In genomic region chr3:125137432-125138033, GRCh38 we compare ENCODE assay signal across 11 cellular contexts.
DNase-seq lines count a peak whose midpoint lies in the region; ATAC-seq and TF ChIP-seq lines count a peak whose summit lies in the region.
"Had no signal": no experiment of that assay in that cellular context is flagged by ENCODE, and none has a peak within 500 bp of the region (broad histone marks: within the 10 kb centered on the region; RNA-seq: fewer than 3 reads in every experiment).

No MANE protein-coding gene starts in this region.

- H3K4me1 ChIP-seq in left lung (peaks cover 12 to 29% of the 10 kb centered on the region in 2 donors), aorta (ENCODE audit: control insufficient read depth in 1 of 2, insufficient read depth in 2 of 2, low read length in 2 of 2) (peaks cover 3 to 4% of the 10 kb centered on the region in 2 donors)

- H3K4me3 ChIP-seq in astrocyte of the spinal cord (ENCODE audit: low read depth, low read length) (no peak overlapping the region), left lung (no peak overlapping the region), aorta (ENCODE audit: low read length in 2 of 2) (no peak overlapping the region)

- H3K9me3 Mint-ChIP-seq in natural killer cell treated with Interleukin-12 subunit alpha and Interleukin-12 subunit beta and Interleukin-15 and Interleukin-18, amount 100 ng/mL, for 72 hours = no peaks in the 10 kb centered on the region
- H3K9me3 Mint-ChIP-seq in natural killer cell = no peaks in the 10 kb centered on the region
- peaks cover 0 to 9% of the 10 kb centered on the region in 2 donors for H3K9me3 Mint-ChIP-seq in activated naive CD4-positive, alpha-beta T cell treated with anti-CD3 and anti-CD28 coated beads, Interleukin-2, amount 50 U/mL, for 72 hours

- in situ Hi-C loops in astrocyte of the spinal cord (cut with HindIII; ENCODE audit: low sequenced_read_pairs) (no loop called here), G401 (cut with HindIII; ENCODE audit: low sequenced_read_pairs) (no loop called here)

- peaks cover 52 to 60% of the 10 kb centered on the region in 2 donors for H3K4me1 Mint-ChIP-seq in natural killer cell treated with Interleukin-12 subunit alpha and Interleukin-12 subunit beta and Interleukin-15 and Interleukin-18, amount 100 ng/mL, for 72 hours (ENCODE audit: low read depth in 2 of 2)
- H3K4me1 Mint-ChIP-seq in natural killer cell = peaks cover 39 to 56% of the 10 kb centered on the region in 2 donors

- DNase-seq in natural killer cell treated with Interleukin-12 subunit alpha and Interleukin-12 subunit beta and Interleukin-15 and Interleukin-18, amount 100 ng/mL, for 72 hours (ENCODE audit: low spot score) = no peak
- DNase-seq in natural killer cell = no peak
- peak; percentile 65 for DNase-seq in astrocyte of the spinal cord (ENCODE audit: low read depth, low spot score)
- no peak for DNase-seq in left lung
- peak in 1 of 2 donors; percentile 81 for DNase-seq in aorta
- DNase-seq in G401 (ENCODE audit: low spot score) = no peak
- no peak for DNase-seq in activated naive CD4-positive, alpha-beta T cell treated with anti-CD3 and anti-CD28 coated beads, Interleukin-2, amount 50 U/mL, for 72 hours (ENCODE audit: low spot score in 2 of 2)
- DNase-seq: activated CD4-positive, alpha-beta T cell treated with anti-CD3 and anti-CD28 coated beads for 1 hour; activated gamma-delta T cell had no signal

- H3K9me3 ChIP-seq in left lung (no peaks in the 10 kb centered on the region), aorta (ENCODE audit: control insufficient read depth, low read length) (no peaks in the 10 kb centered on the region)

- intact Hi-C loops in natural killer cell (cut with micrococcal nuclease) (no loop called here), left lung (cut with DNase I) (loop anchor here in 1 of 2 donors (10.0 kb wide), 1 partner anchor 73 kb away; no protein-coding TSS in a partner anchor), aorta (cut with DNase I) (no loop called here)

- WGBS in aorta, 2 donors = 71 to 82% methylated on average over 16 of the region's 16 CpGs

- H3K27ac Mint-ChIP-seq in natural killer cell treated with Interleukin-12 subunit alpha and Interleukin-12 subunit beta and Interleukin-15 and Interleukin-18, amount 100 ng/mL, for 72 hours = peak overlapping the region; percentile 6 to 15
- H3K27ac Mint-ChIP-seq in natural killer cell = no peak overlapping the region
- no peak overlapping the region for H3K27ac Mint-ChIP-seq in activated naive CD4-positive, alpha-beta T cell treated with anti-CD3 and anti-CD28 coated beads, Interleukin-2, amount 50 U/mL, for 72 hours
- H3K27ac Mint-ChIP-seq: B cell had no signal

- H3K4me3 Mint-ChIP-seq in natural killer cell treated with Interleukin-12 subunit alpha and Interleukin-12 subunit beta and Interleukin-15 and Interleukin-18, amount 100 ng/mL, for 72 hours = no peak overlapping the region
- H3K4me3 Mint-ChIP-seq in natural killer cell = no peak overlapping the region
- H3K4me3 Mint-ChIP-seq: B cell had no signal

- H3K36me3 ChIP-seq in left lung (no peaks in the 10 kb centered on the region), aorta (ENCODE audit: control insufficient read depth in 1 of 2, insufficient read depth in 2 of 2, low read length in 1 of 2) (no peaks in the 10 kb centered on the region)

- peaks cover 0 to 5% of the 10 kb centered on the region in 2 donors for H3K27me3 Mint-ChIP-seq in natural killer cell treated with Interleukin-12 subunit alpha and Interleukin-12 subunit beta and Interleukin-15 and Interleukin-18, amount 100 ng/mL, for 72 hours
- no peaks in the 10 kb centered on the region for H3K27me3 Mint-ChIP-seq in natural killer cell (ENCODE audit: low read depth in 2 of 2)
- H3K27me3 Mint-ChIP-seq: B cell had no signal

- peak overlapping the region in 1 of 2 donors; percentile 27 for H3K27ac ChIP-seq in left lung
- H3K27ac ChIP-seq in aorta (ENCODE audit: low read depth in 1 of 2, low read length in 2 of 2) = no peak overlapping the region

- H3K27me3 ChIP-seq in left lung = no peaks in the 10 kb centered on the region
- H3K27me3 ChIP-seq in aorta (ENCODE audit: control insufficient read depth in 1 of 2, insufficient read depth in 2 of 2, low read length in 1 of 2) = no peaks in the 10 kb centered on the region

- H3K36me3 Mint-ChIP-seq in natural killer cell treated with Interleukin-12 subunit alpha and Interleukin-12 subunit beta and Interleukin-15 and Interleukin-18, amount 100 ng/mL, for 72 hours = no peaks in the 10 kb centered on the region
- H3K36me3 Mint-ChIP-seq in natural killer cell = no peaks in the 10 kb centered on the region
- peaks cover 0 to 6% of the 10 kb centered on the region in 2 donors for H3K36me3 Mint-ChIP-seq in activated naive CD4-positive, alpha-beta T cell treated with anti-CD3 and anti-CD28 coated beads, Interleukin-2, amount 50 U/mL, for 72 hours

- ATAC-seq in natural killer cell treated with Interleukin-12 subunit alpha and Interleukin-12 subunit beta and Interleukin-15 and Interleukin-18, amount 100 ng/mL, for 72 hours = no peak
- ATAC-seq in natural killer cell = no peak
- peak; percentile 6 for ATAC-seq in left lung
- ATAC-seq in aorta (ENCODE audit: low FRiP score) = peak; percentile 67
- ATAC-seq in GM18517 (IDR thresholded peaks at IDR 0.05; ENCODE audit: unreplicated experiment) = no peak
- ATAC-seq in activated naive CD4-positive, alpha-beta T cell treated with anti-CD3 and anti-CD28 coated beads, Interleukin-2, amount 50 U/mL, for 72 hours = no peak

- TF ChIP-seq CTCF in natural killer cell (IDR thresholded peaks at IDR 0.05) (no peak), astrocyte of the spinal cord (IDR thresholded peaks at IDR 0.05; ENCODE audit: low read depth, low read length) (no peak), left lung (IDR thresholded peaks at IDR 0.05) (no peak)

Comparison
In these comparisons a context has a peak if more than half of its experiments do, and no peak if none do; other contexts are left out.
1. H3K27ac Mint-ChIP-seq: peak in natural killer cell treated with Interleukin-12 subunit alpha and Interleukin-12 subunit beta and Interleukin-15 and Interleukin-18, amount 100 ng/mL, for 72 hours (2 of 2); none in natural killer cell (0 of 2) and activated naive CD4-positive, alpha-beta T cell treated with anti-CD3 and anti-CD28 coated beads, Interleukin-2, amount 50 U/mL, for 72 hours (0 of 2).
2. ATAC-seq: peak in left lung (single experiment) and aorta (single experiment); none in natural killer cell treated with Interleukin-12 subunit alpha and Interleukin-12 subunit beta and Interleukin-15 and Interleukin-18, amount 100 ng/mL, for 72 hours (0 of 2), natural killer cell (0 of 3), GM18517 (single experiment) and activated naive CD4-positive, alpha-beta T cell treated with anti-CD3 and anti-CD28 coated beads, Interleukin-2, amount 50 U/mL, for 72 hours (0 of 2).